In genomic region chr2:105369777-105370690, GRCh38 we compare ENCODE assay signal across 8 cellular contexts. TPM values are rescaled to one million over a fixed set of nuclear protein-coding genes. Genes with fewer than 3 reads are reported as not detected.
DNase-seq lines count a peak whose midpoint lies in the region; ATAC-seq and TF ChIP-seq lines count a peak whose summit lies in the region.

No MANE protein-coding gene starts in this region.

- no peak overlapping the region for H3K4me3 ChIP-seq in foreskin fibroblast (ENCODE audit: low read depth in 1 of 2, low read length in 2 of 2)

- TF ChIP-seq CTCF in RWPE1 (conservative IDR thresholded peaks at IDR 0.05; ENCODE audit: low read depth), result peak; percentile 87
- TF ChIP-seq CTCF in foreskin fibroblast (IDR thresholded peaks at IDR 0.05; ENCODE audit: low read depth, low read length), result peak; percentile 85
- peak in 1 of 3 donors; percentile 89 for TF ChIP-seq CTCF in omental fat pad (IDR thresholded peaks at IDR 0.05)

- CTCF ChIA-PET in RWPE1 (lab: Yijun Ruan, JAX), result interaction anchor here (0.7 to 1.1 kb wide), 3 partner anchors 13 to 149 kb away, joined by 3 to 5 read pairs (median 4); no protein-coding TSS in a partner anchor

- POLR2A ChIA-PET in RWPE1 (lab: Yijun Ruan, JAX; ENCODE audit: low non-redundant PET), result no interaction called here

- H3K27ac ChIP-seq in RWPE1, result peak overlapping the region; percentile 42
- H3K27ac ChIP-seq in temporal lobe (ENCODE audit: low read depth, low read length), result peak overlapping the region; percentile 27

- TF ChIP-seq RAD21 in Ishikawa (IDR thresholded peaks at IDR 0.05; ENCODE audit: low read depth), result peak; percentile 83

- no peak for TF ChIP-seq EP300 in Ishikawa (IDR thresholded peaks at IDR 0.05; ENCODE audit: borderline replicate concordance)

- ATAC-seq in GM21528 (IDR thresholded peaks at IDR 0.05; ENCODE audit: low FRiP score, unreplicated experiment) (peak; percentile 93), omental fat pad (ENCODE audit: low FRiP score) (peak; percentile 78)

- DNase-seq in DMS53 (lab: John Stamatoyannopoulos, UW) (peak; percentile 95), RWPE1 (ENCODE audit: low spot score) (peak; percentile 61), foreskin fibroblast (peak; percentile 83 to 92), omental fat pad (ENCODE audit: low spot score) (peak; percentile 87)
- DNase-seq in activated effector memory CD4-positive, alpha-beta T cell treated with Interleukin-2 at 50 U/mL for 16 hours, result peak; percentile 76

TF ChIP-seq in Ishikawa, 13 proteins besides CTCF, POLR2A, EP300 and RAD21:
- TF ChIP-seq MAX (IDR thresholded peaks at IDR 0.05) (peak; percentile 49), FOXM1 (IDR thresholded peaks at IDR 0.05; ENCODE audit: borderline replicate concordance, low read depth) (no peak), YY1 (IDR thresholded peaks at IDR 0.05; ENCODE audit: low read depth) (0 out of 2 replicates have a peak, but pooled peaks have one; percentile 33)
TF ChIP-seq in Ishikawa: peak in this region for 2.

RNA-seq across cellular contexts. Expression of gene FHL2, which starts 28.8 kb away (rescaled TPM):
- 10 to 100 TPM; 23.3 to 88.3 (median 33.6) TPM for total RNA-seq in omental fat pad
- total RNA-seq in temporal lobe, result 2.2 TPM

RNA-seq across cellular contexts. Expression of gene C2orf49, which starts 32.7 kb away (rescaled TPM):
- 10 to 100 TPM; 14.3 to 18.3 (median 15.9) TPM for total RNA-seq in omental fat pad
- 24.6 TPM for total RNA-seq in temporal lobe

RNA-seq across cellular contexts. Expression of gene TGFBRAP1, which starts 40.5 kb away (rescaled TPM):
- total RNA-seq in omental fat pad (10 to 100 TPM; 20.6 to 29.2 (median 25.7) TPM), temporal lobe (22.1 TPM)
